ENCODE assay signal across 8 cellular contexts in genomic region chr16:48244080-48244862, GRCh38. TPM values are rescaled to one million over a fixed set of nuclear protein-coding genes. Genes with fewer than 3 reads are reported as not detected.
DNase-seq lines count a peak whose midpoint lies in the region; ATAC-seq and TF ChIP-seq lines count a peak whose summit lies in the region.

LONP2 (plus strand) TSS chr16:48244300; CDS start chr16:48244389, 89 bp downstream.

- H3K9me3 ChIP-seq in Peyer's patch (no peaks in the 10 kb centered on the region), esophagus muscularis mucosa (no peaks in the 10 kb centered on the region), muscle layer of duodenum (ENCODE audit: control insufficient read depth in 1 of 2, low read length in 2 of 2) (no peaks in the 10 kb centered on the region)

- peak; percentile 64 to 72 for TF ChIP-seq POLR2A in Peyer's patch (IDR thresholded peaks at IDR 0.05)
- TF ChIP-seq POLR2A in esophagus muscularis mucosa (IDR thresholded peaks at IDR 0.05; ENCODE audit: low read depth), result peak; percentile 42

- TF ChIP-seq EP300 in esophagus muscularis mucosa (IDR thresholded peaks at IDR 0.05), result no peak

- intact Hi-C loops in esophagus muscularis mucosa (cut with DNase I), result loop anchor here (10.0 kb wide), 2 partner anchors 291 to 381 kb away; no protein-coding TSS in a partner anchor

- under 1% methylated on average over 22 of the region's 63 CpGs for WGBS in esophagus muscularis mucosa

- TF ChIP-seq CTCF in Peyer's patch (IDR thresholded peaks at IDR 0.05) (peak in 1 of 6 experiments; percentile 8), esophagus muscularis mucosa (IDR thresholded peaks at IDR 0.05) (no peak)

- H3K36me3 ChIP-seq in Peyer's patch (no peaks in the 10 kb centered on the region), esophagus muscularis mucosa (no peaks in the 10 kb centered on the region), muscle layer of duodenum (ENCODE audit: control insufficient read depth in 1 of 2, insufficient read depth in 2 of 2, low read length in 2 of 2) (peaks cover 0 to 4% of the 10 kb centered on the region in 2 donors)

- H3K27ac ChIP-seq in Peyer's patch (peak within 1 kb of the TSS; percentile 84 to 91 (median 89)), esophagus muscularis mucosa (replicated peaks in 1 of 4) (peak within 1 kb of the TSS; percentile 85 to 94 (median 90)), muscle layer of duodenum (ENCODE audit: low read length) (peak within 1 kb of the TSS; percentile 88)

- H3K27me3 ChIP-seq in Peyer's patch, result no peaks in the 10 kb centered on the region
- H3K27me3 ChIP-seq in esophagus muscularis mucosa, result no peaks in the 10 kb centered on the region
- H3K27me3 ChIP-seq in muscle layer of duodenum (ENCODE audit: low read depth, low read length), result no peaks in the 10 kb centered on the region

- peak; percentile 97 for ATAC-seq in GM21619 (IDR thresholded peaks at IDR 0.05; ENCODE audit: unreplicated experiment)

- peak within 1 kb of the TSS; percentile 62 for H3K4me3 ChIP-seq in Jurkat, Clone E6-1 (ENCODE audit: low read length)
- H3K4me3 ChIP-seq in Peyer's patch, result peak within 1 kb of the TSS; percentile 70 to 82 (median 79)
- H3K4me3 ChIP-seq in esophagus muscularis mucosa, result peak within 1 kb of the TSS; percentile 77 to 92 (median 86)
- H3K4me3 ChIP-seq in muscle layer of duodenum (ENCODE audit: low read depth in 1 of 2, low read length in 2 of 2), result peak within 1 kb of the TSS; percentile 88 to 94

- DNase-seq in DMS53 (lab: John Stamatoyannopoulos, UW) (peak; percentile 97), Peyer's patch (peak; percentile 86 to 96 (median 93)), esophagus muscularis mucosa (ENCODE audit: extremely low spot score) (peak; percentile 97)
- peak; percentile 87 for DNase-seq in Jurkat, Clone E6-1 (ENCODE audit: low read depth, low spot score)
- DNase-seq in activated T-cell treated with anti-CD3 and anti-CD28 coated beads, Interleukin-2, amount 50 U/mL, for 48 hours, result peak; percentile 98
- peak; percentile 88 for DNase-seq in stimulated activated CD8-positive, alpha-beta memory T cell treated with anti-CD3 and anti-CD28 coated beads, Interleukin-7, amount 100 ng/mL, for 24 hours (ENCODE audit: low read depth)

- H3K4me1 ChIP-seq in Peyer's patch (peaks cover 0 to 31% (median 10%) of the 10 kb centered on the region in 4 donors), esophagus muscularis mucosa (peaks cover 32 to 45% (median 38%) of the 10 kb centered on the region in 4 donors), muscle layer of duodenum (ENCODE audit: control insufficient read depth in 1 of 2, insufficient read depth in 2 of 2, low read length in 2 of 2) (peaks cover 8 to 30% of the 10 kb centered on the region in 2 donors)

RNA-seq across cellular contexts. Expression of gene LONP2, which starts in this region (rescaled TPM):
- 26.9 TPM for polyA plus RNA-seq in Jurkat, Clone E6-1 (2012; ENCODE audit: insufficient read depth, insufficient read length)
- total RNA-seq in Peyer's patch, result 100 to 1,000 TPM in 1 of 4 donors, 10 to 100 TPM in 3; 56.7 to 104 (median 70.7) TPM
- 10 to 100 TPM; 51.4 to 73.4 (median 63.3) TPM for total RNA-seq in esophagus muscularis mucosa

Comparison
In these comparisons a context has a peak if more than half of its experiments do, and no peak if none do; other contexts are left out.
1. Peak in every context shown above with its lines: DNase-seq, ATAC-seq, H3K4me3 ChIP-seq and H3K27ac ChIP-seq.